Comparison of ENCODE assay signal across 18 cellular contexts in genomic region chr2:47118581-47118980, GRCh38. TPM values are rescaled to one million over a fixed set of nuclear protein-coding genes. Genes with fewer than 3 reads are reported as not detected.
DNase-seq lines count a peak whose midpoint lies in the region; ATAC-seq and TF ChIP-seq lines count a peak whose summit lies in the region.
"Had no signal": no experiment of that assay in that cellular context is flagged by ENCODE, and none has a peak within 500 bp of the region (broad histone marks: within the 10 kb centered on the region; RNA-seq: fewer than 3 reads in every experiment).

No MANE protein-coding gene starts in this region.

- peaks cover 6% of the 10 kb centered on the region; the same call in 1 of the 2 replicates for H3K79me2 ChIP-seq in SK-N-SH (ENCODE audit: insufficient read depth)
- no peaks in the 10 kb centered on the region for H3K79me2 ChIP-seq in osteoblast (ENCODE audit: insufficient read depth, low read length)

- TF ChIP-seq CTCF in SK-N-SH (IDR thresholded peaks at IDR 0.05), result no peak
- no peak for TF ChIP-seq CTCF in osteoblast (IDR thresholded peaks at IDR 0.05; ENCODE audit: extremely low read depth, low read depth, low read length)

- H3K27me3 ChIP-seq in SK-N-SH (ENCODE audit: insufficient read depth) (no peaks in the 10 kb centered on the region), osteoblast (ENCODE audit: insufficient read depth, low read length) (no peaks in the 10 kb centered on the region)
- H3K27me3 ChIP-seq: MG63 had no signal

- no peak for TF ChIP-seq RAD21 in SK-N-SH (IDR thresholded peaks at IDR 0.05; ENCODE audit: low read length)

- intact Hi-C loops in left ventricle myocardium superior (cut with micrococcal nuclease), result no loop called here

- H3K4me1 ChIP-seq in SK-N-SH (ENCODE audit: control insufficient read depth in 1 of 2, insufficient read depth in 2 of 2, low read depth in 1 of 2, low read length in 1 of 2), result peaks cover 4 to 17% of the 10 kb centered on the region in 2 experiments
- peaks cover 26% of the 10 kb centered on the region for H3K4me1 ChIP-seq in osteoblast (ENCODE audit: insufficient read depth, low read length)

- CTCF ChIA-PET in SK-N-SH (lab: Yijun Ruan, JAX), result interaction anchor here (0.6 kb wide), 1 partner anchor 153 kb away, joined by 3 read pairs; no protein-coding TSS in a partner anchor

- no peaks in the 10 kb centered on the region for H3K9me2 ChIP-seq in SK-N-SH

- H3K36me3 ChIP-seq in SK-N-SH (replicated peaks in 1 of 2; ENCODE audit: control insufficient read depth in 1 of 2, insufficient read depth in 2 of 2, low read length in 1 of 2) (peaks cover 0 to 4% of the 10 kb centered on the region in 2 experiments), osteoblast (ENCODE audit: insufficient read depth, low read length) (no peaks in the 10 kb centered on the region)
- H3K36me3 ChIP-seq: MG63 had no signal

- peaks cover 44% of the 10 kb centered on the region for H3F3A ChIP-seq in SK-N-SH (replicated peaks; ENCODE audit: insufficient read depth)

- H3K9ac ChIP-seq in SK-N-SH, result peak overlapping the region; percentile 54; the same call in 1 of the 2 replicates

- peaks cover 5% of the 10 kb centered on the region; the same call in 1 of the 2 replicates for H3K9me3 ChIP-seq in SK-N-SH
- H3K9me3 ChIP-seq in osteoblast (ENCODE audit: low read depth, low read length), result peaks cover 3% of the 10 kb centered on the region
- H3K9me3 ChIP-seq: MG63 had no signal

- peak overlapping the region; percentile 38 for H3K4me2 ChIP-seq in SK-N-SH
- peak overlapping the region; percentile 28 for H3K4me2 ChIP-seq in osteoblast (ENCODE audit: insufficient read depth, low read length)
- H3K4me2 ChIP-seq: GM23338, PC-9 had no signal

- no peak for TF ChIP-seq EP300 in SK-N-SH (IDR thresholded peaks at IDR 0.05; ENCODE audit: borderline replicate concordance in 1 of 2, low read depth in 1 of 2, low read length in 1 of 2)

- ATAC-seq in left ventricle myocardium superior, result no peak
- ATAC-seq: GM23338, Right ventricle myocardium inferior had no signal

- 30% methylated on average over 2 of the region's 2 CpGs for WGBS in SK-N-SH (ENCODE audit: low lambda C conversion rate)

- H2AFZ ChIP-seq in SK-N-SH (ENCODE audit: low read depth) (peak overlapping the region; percentile 0; the same call in 1 of the 2 replicates), osteoblast (ENCODE audit: low read length) (no peak overlapping the region)
- H2AFZ ChIP-seq: GM23338, PC-9 had no signal

- POLR2A ChIA-PET in SK-N-SH (lab: Yijun Ruan, JAX), result no interaction called here

- H4K20me1 ChIP-seq in SK-N-SH (ENCODE audit: insufficient read depth) (no peaks in the 10 kb centered on the region), osteoblast (ENCODE audit: insufficient read depth, low read length) (no peaks in the 10 kb centered on the region)

- DNase-seq in HCEC 1CT, result peak; percentile 9
- no peak for DNase-seq in SK-N-SH
- DNase-seq in epithelial cell of prostate (ENCODE audit: low read depth, low spot score), result no peak
- no peak for DNase-seq in osteoblast (ENCODE audit: insufficient read length, low spot score, missing footprints)
- DNase-seq in NCI-H1417 treated with DMSO at 0.1 percent for 48 hours (lab: John Stamatoyannopoulos, UW), result no peak
- no peak for DNase-seq in activated naive CD4-positive, alpha-beta T cell treated with Interleukin-2 at 50 U/mL for 16 hours
- no peak for DNase-seq in left ventricle myocardium superior
- no peak for DNase-seq in hypothalamus (lab: John Stamatoyannopoulos, UW)
- DNase-seq: GF-D8, KG1, NCI-H1092 treated with DMSO at 0.1 percent for 48 hours, NCI-H1694 treated with DMSO at 0.1 percent for 48 hours, NCI-H446 treated with DMSO at 0.1 percent for 48 hours, NCI-H748 treated with DMSO at 0.1 percent for 48 hours, PC-9 had no signal

- H3K27ac ChIP-seq in SK-N-SH (ENCODE audit: low read depth in 2 of 2, low read length in 1 of 2) (peak overlapping the region; percentile 2 to 87; a peak in 3 of 4 replicates), epithelial cell of prostate (peak overlapping the region; percentile 14), osteoblast (ENCODE audit: low read depth, low read length) (peak overlapping the region; percentile 56)
- H3K27ac ChIP-seq: PC-9 had no signal

- H3K4me3 ChIP-seq in SK-N-SH (ENCODE audit: low read depth in 2 of 2, low read length in 1 of 2), result no peak overlapping the region
- H3K4me3 ChIP-seq in osteoblast (ENCODE audit: insufficient read depth, low read length), result no peak overlapping the region
- H3K4me3 ChIP-seq: GM23338, MG63, PC-9 had no signal

TF ChIP-seq in SK-N-SH, 30 proteins besides CTCF, POLR2A, EP300 and RAD21:
- TF ChIP-seq ELF1 (IDR thresholded peaks at IDR 0.05), result no peak
- TF ChIP-seq PBX3 (IDR thresholded peaks at IDR 0.05), result peak; percentile 62
- TF ChIP-seq RXRA (IDR thresholded peaks at IDR 0.05; ENCODE audit: borderline replicate concordance, low read depth), result no peak
- no peak for TF ChIP-seq SMC3 (IDR thresholded peaks at IDR 0.05; ENCODE audit: low read depth, low read length)
- TF ChIP-seq FOXM1 (IDR thresholded peaks at IDR 0.05; ENCODE audit: low read depth), result no peak

RNA-seq across cellular contexts. Expression of gene STPG4, which starts 36.5 kb away (rescaled TPM):
- polyA plus RNA-seq in SK-N-SH (2012; rRNA removed), result 0.20 and 0.21 TPM in 2 replicates
- 0.08 and 0.12 TPM in 2 replicates for polyA plus RNA-seq in SK-N-SH (2012; cell fraction: cytosol; rRNA removed)
- 0.54 and 0.77 TPM in 2 replicates for polyA plus RNA-seq in SK-N-SH (2012; cell fraction: nucleus; rRNA removed)
- total RNA-seq in osteoblast (0.59 and 0.72 TPM in 2 replicates), left ventricle myocardium superior (not detected)
- total RNA-seq: Right ventricle myocardium inferior had no signal
- polyA plus RNA-seq: GM23338 had no signal

RNA-seq across cellular contexts. Expression of gene CALM2, which starts 57.7 kb away (rescaled TPM):
- polyA plus RNA-seq in SK-N-SH (2012; rRNA removed), result 401 and 491 TPM in 2 replicates
- 795 and 1,236 TPM in 2 replicates for polyA plus RNA-seq in SK-N-SH (2012; cell fraction: cytosol; rRNA removed)
- 77.3 and 188 TPM in 2 replicates for polyA plus RNA-seq in SK-N-SH (2012; cell fraction: nucleus; rRNA removed)
- total RNA-seq in osteoblast (548 and 592 TPM in 2 replicates), left ventricle myocardium superior (424 TPM)
